In genomic region chr7:2239242-2239641, GRCh38 we compare ENCODE assay signal across 20 cellular contexts. TPM values are rescaled to one million over a fixed set of nuclear protein-coding genes. Genes with fewer than 3 reads are reported as not detected.
DNase-seq lines count a peak whose midpoint lies in the region; ATAC-seq and TF ChIP-seq lines count a peak whose summit lies in the region.
"Had no signal": no experiment of that assay in that cellular context is flagged by ENCODE, and none has a peak within 500 bp of the region (broad histone marks: within the 10 kb centered on the region; RNA-seq: fewer than 3 reads in every experiment).

No MANE protein-coding gene starts in this region.

- H3K27me3 ChIP-seq in IMR-90 (ENCODE audit: control insufficient read depth, insufficient read depth, low read length) (no peaks in the 10 kb centered on the region), smooth muscle cell (ENCODE audit: low read depth) (no peaks in the 10 kb centered on the region)
- H3K27me3 ChIP-seq: BLaER1 had no signal

- no peak overlapping the region for H3K23ac ChIP-seq in IMR-90 (ENCODE audit: low read depth, low read length)

- POLR2A ChIA-PET in IMR-90 (lab: Charles Lee; ENCODE audit: unreplicated experiment) = interaction anchor here (0.7 kb wide), 1 partner anchor 9 kb away, joined by 3 read pairs; no protein-coding TSS in a partner anchor

- H3F3A ChIP-seq in smooth muscle cell (ENCODE audit: low read depth) = peaks cover 3% of the 10 kb centered on the region

- H2BK20ac ChIP-seq in IMR-90 (ENCODE audit: low read depth, low read length) = no peak overlapping the region

- 98% methylated on average over 9 of the region's 17 CpGs; no CpG with 5 or more reads in 1 of the 2 experiments for WGBS in IMR-90 (ENCODE audit: extremely low coverage in 2 of 2, insufficient read length in 1 of 2), 2 experiments
- WGBS in smooth muscle cell (ENCODE audit: low lambda C conversion rate) = 99% methylated on average over 17 of the region's 17 CpGs

- no peak overlapping the region for H2BK120ac ChIP-seq in IMR-90 (ENCODE audit: low read depth, low read length)

- no peak for ATAC-seq in activated naive CD8-positive, alpha-beta T cell treated with anti-CD3 and anti-CD28 coated beads, Interleukin-2, amount 50 U/mL, for 24 hours
- no peak for ATAC-seq in IMR-90 (ENCODE audit: low read depth)
- no peak for ATAC-seq in activated T-helper 17 cell treated with anti-CD3 and anti-CD28 coated beads, Interleukin-2, amount 50 U/mL, for 72 hours (replicated peaks)
- ATAC-seq: A549, GM23338 had no signal

- peaks cover 2% of the 10 kb centered on the region for H3K36me3 Mint-ChIP-seq in activated naive CD8-positive, alpha-beta T cell
- peaks cover 39% of the 10 kb centered on the region for H3K36me3 Mint-ChIP-seq in activated naive CD8-positive, alpha-beta T cell treated with anti-CD3 and anti-CD28 coated beads, Interleukin-2, amount 50 U/mL, for 24 hours (ENCODE audit: low read depth)
- H3K36me3 Mint-ChIP-seq in dendritic cell treated with granulocyte-macrophage colony-stimulating factor and Interleukin-4, amounts not matched to agents 40 ng/mL and 50 ng/mL, for 4 days (ENCODE audit: low read depth) = peaks cover 77% of the 10 kb centered on the region
- H3K36me3 Mint-ChIP-seq in progenitor cell of endocrine pancreas (ENCODE audit: insufficient read depth) = peaks cover 9% of the 10 kb centered on the region
- peaks cover 56% of the 10 kb centered on the region for H3K36me3 Mint-ChIP-seq in activated T-helper 17 cell treated with anti-CD3 and anti-CD28 coated beads, Interleukin-2, amount 50 U/mL, for 72 hours (ENCODE audit: low read depth)

- TF ChIP-seq POLR2A in IMR-90 (IDR thresholded peaks at IDR 0.05; ENCODE audit: low read depth, low read length) = no peak

- H4K5ac ChIP-seq in IMR-90 (ENCODE audit: low read depth, low read length) = no peak overlapping the region

- H2BK5ac ChIP-seq in IMR-90 (ENCODE audit: low read depth, low read length, poor library complexity, severe bottlenecking) = no peak overlapping the region

- H3K4ac ChIP-seq in IMR-90 (ENCODE audit: low read depth, low read length) = no peak overlapping the region

- H2AK9ac ChIP-seq in IMR-90 (replicated peaks; ENCODE audit: low read depth, low read length, poor library complexity) = peak overlapping the region; percentile 28

- H3K4me1 Mint-ChIP-seq in activated naive CD8-positive, alpha-beta T cell (ENCODE audit: low read depth) = peaks cover 18% of the 10 kb centered on the region
- peaks cover 32% of the 10 kb centered on the region for H3K4me1 Mint-ChIP-seq in activated naive CD8-positive, alpha-beta T cell treated with anti-CD3 and anti-CD28 coated beads, Interleukin-2, amount 50 U/mL, for 24 hours
- peaks cover 82% of the 10 kb centered on the region for H3K4me1 Mint-ChIP-seq in dendritic cell treated with granulocyte-macrophage colony-stimulating factor and Interleukin-4, amounts not matched to agents 40 ng/mL and 50 ng/mL, for 4 days (ENCODE audit: low read depth)
- peaks cover 6% of the 10 kb centered on the region for H3K4me1 Mint-ChIP-seq in progenitor cell of endocrine pancreas (ENCODE audit: low read depth)
- H3K4me1 Mint-ChIP-seq in activated T-helper 17 cell treated with anti-CD3 and anti-CD28 coated beads, Interleukin-2, amount 50 U/mL, for 72 hours = no peaks in the 10 kb centered on the region

- H4K20me1 ChIP-seq in IMR-90 (ENCODE audit: insufficient read depth, low read length) (peaks cover 7% of the 10 kb centered on the region; the same call in 1 of the 2 replicates), smooth muscle cell (ENCODE audit: low read depth) (no peaks in the 10 kb centered on the region)
- H4K20me1 ChIP-seq: BLaER1 had no signal

- H3K79me1 ChIP-seq in IMR-90 (ENCODE audit: low read depth in 1 of 2, low read length in 2 of 2) = peaks cover 30 to 54% of the 10 kb centered on the region in 2 experiments

- H4K91ac ChIP-seq in IMR-90 (ENCODE audit: insufficient read depth, low read depth, low read length) = no peak overlapping the region

- dilution Hi-C loops in IMR-90 (cut with HindIII; ENCODE audit: low sequenced_read_pairs, unreplicated experiment) = no loop called here

- H3K79me2 ChIP-seq in smooth muscle cell (ENCODE audit: low read depth) = peaks cover 27% of the 10 kb centered on the region

- no peak overlapping the region for H3K9ac ChIP-seq in IMR-90 (ENCODE audit: low read depth, low read length)
- no peak overlapping the region for H3K9ac ChIP-seq in smooth muscle cell (ENCODE audit: low read depth)
- H3K9ac ChIP-seq: BLaER1 had no signal

- H3K36me3 ChIP-seq in IMR-90 (ENCODE audit: control insufficient read depth, insufficient read depth, low read length) = peaks cover 32% of the 10 kb centered on the region
- no peaks in the 10 kb centered on the region for H3K36me3 ChIP-seq in smooth muscle cell (ENCODE audit: low read depth)

- no peak overlapping the region for H2BK15ac ChIP-seq in IMR-90 (ENCODE audit: low read depth, low read length)

- H3K4me1 ChIP-seq in IMR-90 (ENCODE audit: control insufficient read depth, insufficient read depth, low read length) (peaks cover 3% of the 10 kb centered on the region), smooth muscle cell (ENCODE audit: low read depth) (peaks cover 12% of the 10 kb centered on the region)

- intact Hi-C loops in IMR-90 (cut with micrococcal nuclease) = no loop called here
- intact Hi-C loops in dendritic cell treated with granulocyte-macrophage colony-stimulating factor and Interleukin-4, amounts not matched to agents 40 ng/mL and 50 ng/mL, for 4 days (cut with micrococcal nuclease) = no loop called here

- no peak for TF ChIP-seq RAD21 in IMR-90 (IDR thresholded peaks at IDR 0.05; ENCODE audit: low read length)

- CTCF ChIA-PET in IMR-90 (lab: Yijun Ruan, JAX) = no interaction called here

- H3K27ac Mint-ChIP-seq in activated naive CD8-positive, alpha-beta T cell = no peak overlapping the region
- H3K27ac Mint-ChIP-seq in activated naive CD8-positive, alpha-beta T cell treated with anti-CD3 and anti-CD28 coated beads, Interleukin-2, amount 50 U/mL, for 24 hours = no peak overlapping the region
- peak overlapping the region; percentile 90 for H3K27ac Mint-ChIP-seq in dendritic cell treated with granulocyte-macrophage colony-stimulating factor and Interleukin-4, amounts not matched to agents 40 ng/mL and 50 ng/mL, for 4 days
- no peak overlapping the region for H3K27ac Mint-ChIP-seq in progenitor cell of endocrine pancreas
- H3K27ac Mint-ChIP-seq in activated T-helper 17 cell treated with anti-CD3 and anti-CD28 coated beads, Interleukin-2, amount 50 U/mL, for 72 hours = no peak overlapping the region
- H3K27ac Mint-ChIP-seq: GM23338 had no signal

- no peak overlapping the region for H3K56ac ChIP-seq in IMR-90 (ENCODE audit: extremely low read depth, insufficient read depth, low read length)

- H3K27me3 Mint-ChIP-seq in activated naive CD8-positive, alpha-beta T cell = no peaks in the 10 kb centered on the region
- H3K27me3 Mint-ChIP-seq in activated naive CD8-positive, alpha-beta T cell treated with anti-CD3 and anti-CD28 coated beads, Interleukin-2, amount 50 U/mL, for 24 hours = no peaks in the 10 kb centered on the region
- no peaks in the 10 kb centered on the region for H3K27me3 Mint-ChIP-seq in dendritic cell treated with granulocyte-macrophage colony-stimulating factor and Interleukin-4, amounts not matched to agents 40 ng/mL and 50 ng/mL, for 4 days
- no peaks in the 10 kb centered on the region for H3K27me3 Mint-ChIP-seq in progenitor cell of endocrine pancreas
- H3K27me3 Mint-ChIP-seq in activated T-helper 17 cell treated with anti-CD3 and anti-CD28 coated beads, Interleukin-2, amount 50 U/mL, for 72 hours = no peaks in the 10 kb centered on the region

- peak overlapping the region; percentile 53 for H3K4me3 Mint-ChIP-seq in activated naive CD8-positive, alpha-beta T cell
- H3K4me3 Mint-ChIP-seq in activated naive CD8-positive, alpha-beta T cell treated with anti-CD3 and anti-CD28 coated beads, Interleukin-2, amount 50 U/mL, for 24 hours = no peak overlapping the region
- no peak overlapping the region for H3K4me3 Mint-ChIP-seq in dendritic cell treated with granulocyte-macrophage colony-stimulating factor and Interleukin-4, amounts not matched to agents 40 ng/mL and 50 ng/mL, for 4 days
- H3K4me3 Mint-ChIP-seq in progenitor cell of endocrine pancreas (ENCODE audit: low read depth) = peak overlapping the region; percentile 31
- H3K4me3 Mint-ChIP-seq in activated T-helper 17 cell treated with anti-CD3 and anti-CD28 coated beads, Interleukin-2, amount 50 U/mL, for 72 hours = no peak overlapping the region

- H3K4me3 ChIP-seq in IMR-90 (ENCODE audit: insufficient read depth, low read depth, low read length) = no peak overlapping the region
- no peak overlapping the region for H3K4me3 ChIP-seq in smooth muscle cell
- H3K4me3 ChIP-seq: A549, BLaER1, GM23338 had no signal

- no TSS peak for BruUV-seq in IMR-90 (replicated peaks; lab: Mats Ljungman, UMichigan)

- H3K4me2 ChIP-seq in IMR-90 (ENCODE audit: low read depth, low read length) = no peak overlapping the region
- no peak overlapping the region for H3K4me2 ChIP-seq in smooth muscle cell
- H3K4me2 ChIP-seq: A549, BLaER1, GM23338 had no signal

- TF ChIP-seq CTCF in IMR-90 (conservative IDR thresholded peaks at IDR 0.05; ENCODE audit: low read depth, low read length) (no peak), progenitor cell of endocrine pancreas (IDR thresholded peaks at IDR 0.05; ENCODE audit: unreplicated experiment) (no peak), smooth muscle cell (IDR thresholded peaks at IDR 0.05; ENCODE audit: borderline replicate concordance, insufficient read depth, poor library complexity, severe bottlenecking) (no peak)

- H3K14ac ChIP-seq in IMR-90 (replicated peaks; ENCODE audit: low read depth, low read length) = no peak overlapping the region

- no peak for DNase-seq in activated naive CD8-positive, alpha-beta T cell treated with anti-CD3 and anti-CD28 coated beads, Interleukin-2, amount 50 U/mL, for 24 hours
- no peak for DNase-seq in IMR-90
- DNase-seq in progenitor cell of endocrine pancreas (ENCODE audit: low spot score, unreplicated experiment) = no peak
- no peak for DNase-seq in smooth muscle cell (lab: John Stamatoyannopoulos, UW; ENCODE audit: unreplicated experiment)
- no peak for DNase-seq in NCI-H2029 treated with DMSO at 0.1 percent for 48 hours (lab: John Stamatoyannopoulos, UW)
- DNase-seq: DMS79, HCEC 1CT, NCI-H1694 treated with DMSO at 0.1 percent for 48 hours, NCI-H2107, NCI-H510A, NCI-H774, OCI-M1, RPMI8226, SIG-M5 had no signal

- H2AFZ ChIP-seq in IMR-90 (replicated peaks; ENCODE audit: low read length, poor library complexity) (no peak overlapping the region), smooth muscle cell (ENCODE audit: low read depth) (no peak overlapping the region)
- H2AFZ ChIP-seq: GM23338 had no signal

- H3K9me3 ChIP-seq in IMR-90 (ENCODE audit: control insufficient read depth, insufficient read depth, low read length) = no peaks in the 10 kb centered on the region
- no peaks in the 10 kb centered on the region for H3K9me3 ChIP-seq in smooth muscle cell (replicated peaks; ENCODE audit: low read depth)
- H3K9me3 ChIP-seq: A549, BLaER1 had no signal

- in situ Hi-C loops in IMR-90 (cut with MboI; ENCODE audit: low sequenced_read_pairs) = loop anchor here (5.0 kb wide), 1 partner anchor 108 kb away; no protein-coding TSS in a partner anchor

- no peak overlapping the region for H2AK5ac ChIP-seq in IMR-90 (ENCODE audit: low read depth, low read length)

- peaks cover 17% of the 10 kb centered on the region for H3K9me1 ChIP-seq in IMR-90 (ENCODE audit: insufficient read depth, low read length)

- no peaks in the 10 kb centered on the region for H3K9me3 Mint-ChIP-seq in activated naive CD8-positive, alpha-beta T cell (ENCODE audit: low read depth)
- H3K9me3 Mint-ChIP-seq in activated naive CD8-positive, alpha-beta T cell treated with anti-CD3 and anti-CD28 coated beads, Interleukin-2, amount 50 U/mL, for 24 hours = no peaks in the 10 kb centered on the region
- H3K9me3 Mint-ChIP-seq in dendritic cell treated with granulocyte-macrophage colony-stimulating factor and Interleukin-4, amounts not matched to agents 40 ng/mL and 50 ng/mL, for 4 days = no peaks in the 10 kb centered on the region
- no peaks in the 10 kb centered on the region for H3K9me3 Mint-ChIP-seq in progenitor cell of endocrine pancreas (ENCODE audit: low read depth)
- H3K9me3 Mint-ChIP-seq in activated T-helper 17 cell treated with anti-CD3 and anti-CD28 coated beads, Interleukin-2, amount 50 U/mL, for 72 hours = no peaks in the 10 kb centered on the region
- H3K9me3 Mint-ChIP-seq: GM23338 had no signal

- no peak overlapping the region for H4K8ac ChIP-seq in IMR-90 (ENCODE audit: low read depth in 2 of 2, low read length in 2 of 2)

- no peak overlapping the region for H3K27ac ChIP-seq in IMR-90 (ENCODE audit: insufficient read depth, low read length)
- H3K27ac ChIP-seq in smooth muscle cell (ENCODE audit: low read depth) = no peak overlapping the region
- H3K27ac ChIP-seq: A549, BLaER1 had no signal

- H3K18ac ChIP-seq in IMR-90 (ENCODE audit: low read depth, low read length) = no peak overlapping the region

RNA-seq across cellular contexts. Expression of gene MRM2, which starts 2.8 kb away (rescaled TPM):
- total RNA-seq in IMR-90 (2012; rRNA removed) (23.1 and 23.8 TPM in 2 replicates), progenitor cell of endocrine pancreas (28.7 and 29.5 TPM in 2 replicates), smooth muscle cell (13.0 and 17.1 TPM in 2 replicates)
- polyA plus RNA-seq in IMR-90 (2012; rRNA removed) (16.9 and 19.1 TPM in 2 replicates), smooth muscle cell (30.8 and 34.8 TPM in 2 replicates)
- polyA plus RNA-seq in IMR-90 (2012; cell fraction: cytosol; rRNA removed) = 11.2 and 11.8 TPM in 2 replicates
- 6.1 and 6.2 TPM in 2 replicates for polyA plus RNA-seq in IMR-90 (2012; cell fraction: nucleus; rRNA removed; ENCODE audit: low replicate concordance)
- 10 to 100 TPM; 20.9 to 40.2 TPM for total RNA-seq in activated T-helper 17 cell treated with anti-CD3 and anti-CD28 coated beads, Interleukin-2, amount 50 U/mL, for 72 hours

RNA-seq across cellular contexts. Expression of gene NUDT1, which starts 2.8 kb away (rescaled TPM):
- total RNA-seq in IMR-90 (2012; rRNA removed) (36.1 and 49.1 TPM in 2 replicates), progenitor cell of endocrine pancreas (17.2 and 22.1 TPM in 2 replicates), smooth muscle cell (17.8 and 20.7 TPM in 2 replicates)
- polyA plus RNA-seq in IMR-90 (2012; rRNA removed) (33.4 and 37.2 TPM in 2 replicates), smooth muscle cell (46.0 and 51.2 TPM in 2 replicates)
- polyA plus RNA-seq in IMR-90 (2012; cell fraction: cytosol; rRNA removed) = 52.3 and 59.0 TPM in 2 replicates
- polyA plus RNA-seq in IMR-90 (2012; cell fraction: nucleus; rRNA removed; ENCODE audit: low replicate concordance) = 19.0 and 25.0 TPM in 2 replicates
- total RNA-seq in activated T-helper 17 cell treated with anti-CD3 and anti-CD28 coated beads, Interleukin-2, amount 50 U/mL, for 72 hours = 10 to 100 TPM; 64.5 to 71.9 TPM

RNA-seq across cellular contexts. Expression of gene MAD1L1, which starts 6.5 kb away (rescaled TPM):
- total RNA-seq in IMR-90 (2012; rRNA removed) = 40.9 and 41.7 TPM in 2 replicates
- 29.0 and 31.5 TPM in 2 replicates for polyA plus RNA-seq in IMR-90 (2012; rRNA removed)
- 27.7 and 28.1 TPM in 2 replicates for polyA plus RNA-seq in IMR-90 (2012; cell fraction: cytosol; rRNA removed)
- 13.2 and 34.4 TPM in 2 replicates for polyA plus RNA-seq in IMR-90 (2012; cell fraction: nucleus; rRNA removed; ENCODE audit: low replicate concordance)
- 49.8 and 50.6 TPM in 2 replicates for total RNA-seq in progenitor cell of endocrine pancreas
- 25.0 and 60.7 TPM in 2 replicates for total RNA-seq in smooth muscle cell
- polyA plus RNA-seq in smooth muscle cell = 33.4 and 38.4 TPM in 2 replicates
- 10 to 100 TPM; 46.7 to 66.0 TPM for total RNA-seq in activated T-helper 17 cell treated with anti-CD3 and anti-CD28 coated beads, Interleukin-2, amount 50 U/mL, for 72 hours

Comparison
In these comparisons a context has a peak if more than half of its experiments do, and no peak if none do; other contexts are left out.
1. H3K4me3 Mint-ChIP-seq: peak in activated naive CD8-positive, alpha-beta T cell (single experiment) and progenitor cell of endocrine pancreas (single experiment); none in activated naive CD8-positive, alpha-beta T cell treated with anti-CD3 and anti-CD28 coated beads, Interleukin-2, amount 50 U/mL, for 24 hours (single experiment), dendritic cell treated with granulocyte-macrophage colony-stimulating factor and Interleukin-4, amounts not matched to agents 40 ng/mL and 50 ng/mL, for 4 days (single experiment) and activated T-helper 17 cell treated with anti-CD3 and anti-CD28 coated beads, Interleukin-2, amount 50 U/mL, for 72 hours (single experiment).